ENCODE assay signal across 1 cellular context in genomic region chr12:24073170-24073810, GRCh38.
TF ChIP-seq lines count a peak whose summit lies in the region.

No MANE protein-coding gene starts in this region.

TF ChIP-seq in HEK293, 187 proteins besides CTCF, POLR2A, EP300 and RAD21 (continued from another document):
- TF ChIP-seq ZBTB11 (tag by site-specific recombination; conservative IDR thresholded peaks at IDR 0.05; ENCODE audit: low read depth) = no peak
- no peak for TF ChIP-seq ZSCAN5A (tag by site-specific recombination; IDR thresholded peaks at IDR 0.05)
- TF ChIP-seq ZNF843 (tag by site-specific recombination; IDR thresholded peaks at IDR 0.05) = peak; percentile 79
- TF ChIP-seq KLF8 (tag by site-specific recombination; IDR thresholded peaks at IDR 0.05) = 0 out of 2 replicates have a peak, but pooled peaks have one; percentile 29
- peak; percentile 70 for TF ChIP-seq PRDM6 (tag by site-specific recombination; IDR thresholded peaks at IDR 0.05)
- no peak for TF ChIP-seq YY1 (tag by site-specific recombination; IDR thresholded peaks at IDR 0.05)
- TF ChIP-seq HOXC10 (CRISPR knock-in tag; IDR thresholded peaks at IDR 0.05) = no peak
- TF ChIP-seq ZNF623 (tag by site-specific recombination; IDR thresholded peaks at IDR 0.05) = no peak
- TF ChIP-seq, protein P1, sequence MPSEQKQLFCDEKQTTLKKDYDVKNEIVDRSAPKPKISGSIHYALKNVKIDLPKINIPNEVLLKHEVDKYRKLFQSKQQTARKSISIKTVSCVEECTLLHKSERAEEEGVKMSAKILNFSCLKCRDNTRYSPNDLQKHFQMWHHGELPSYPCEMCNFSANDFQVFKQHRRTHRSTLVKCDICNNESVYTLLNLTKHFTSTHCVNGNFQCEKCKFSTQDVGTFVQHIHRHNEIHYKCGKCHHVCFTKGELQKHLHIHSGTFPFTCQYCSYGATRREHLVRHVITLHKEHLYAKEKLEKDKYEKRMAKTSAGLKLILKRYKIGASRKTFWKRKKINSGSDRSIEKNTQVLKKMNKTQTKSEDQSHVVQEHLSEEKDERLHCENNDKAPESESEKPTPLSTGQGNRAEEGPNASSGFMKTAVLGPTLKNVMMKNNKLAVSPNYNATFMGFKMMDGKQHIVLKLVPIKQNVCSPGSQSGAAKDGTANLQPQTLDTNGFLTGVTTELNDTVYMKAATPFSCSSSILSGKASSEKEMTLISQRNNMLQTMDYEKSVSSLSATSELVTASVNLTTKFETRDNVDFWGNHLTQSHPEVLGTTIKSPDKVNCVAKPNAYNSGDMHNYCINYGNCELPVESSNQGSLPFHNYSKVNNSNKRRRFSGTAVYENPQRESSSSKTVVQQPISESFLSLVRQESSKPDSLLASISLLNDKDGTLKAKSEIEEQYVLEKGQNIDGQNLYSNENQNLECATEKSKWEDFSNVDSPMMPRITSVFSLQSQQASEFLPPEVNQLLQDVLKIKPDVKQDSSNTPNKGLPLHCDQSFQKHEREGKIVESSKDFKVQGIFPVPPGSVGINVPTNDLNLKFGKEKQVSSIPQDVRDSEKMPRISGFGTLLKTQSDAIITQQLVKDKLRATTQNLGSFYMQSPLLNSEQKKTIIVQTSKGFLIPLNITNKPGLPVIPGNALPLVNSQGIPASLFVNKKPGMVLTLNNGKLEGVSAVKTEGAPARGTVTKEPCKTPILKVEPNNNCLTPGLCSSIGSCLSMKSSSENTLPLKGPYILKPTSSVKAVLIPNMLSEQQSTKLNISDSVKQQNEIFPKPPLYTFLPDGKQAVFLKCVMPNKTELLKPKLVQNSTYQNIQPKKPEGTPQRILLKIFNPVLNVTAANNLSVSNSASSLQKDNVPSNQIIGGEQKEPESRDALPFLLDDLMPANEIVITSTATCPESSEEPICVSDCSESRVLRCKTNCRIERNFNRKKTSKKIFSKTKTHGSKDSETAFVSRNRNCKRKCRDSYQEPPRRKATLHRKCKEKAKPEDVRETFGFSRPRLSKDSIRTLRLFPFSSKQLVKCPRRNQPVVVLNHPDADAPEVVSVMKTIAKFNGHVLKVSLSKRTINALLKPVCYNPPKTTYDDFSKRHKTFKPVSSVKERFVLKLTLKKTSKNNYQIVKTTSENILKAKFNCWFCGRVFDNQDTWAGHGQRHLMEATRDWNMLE (tag by site-specific recombination; conservative IDR thresholded peaks at IDR 0.05; ENCODE audit: low read depth) = no peak
- TF ChIP-seq FEZF1 (tag by site-specific recombination; IDR thresholded peaks at IDR 0.05) = peak; percentile 69
- no peak for TF ChIP-seq ZNF184 (tag by site-specific recombination; IDR thresholded peaks at IDR 0.05)
